ENCODE assay signal across 1 cellular context in genomic region chr17:42441717-42442565, GRCh38.
TF ChIP-seq lines count a peak whose summit lies in the region.

No MANE protein-coding gene starts in this region.

TF ChIP-seq in HepG2, 621 proteins besides CTCF, POLR2A, EP300 and RAD21 (continued from another document):
- TF ChIP-seq HOMEZ (CRISPR knock-in tag; IDR thresholded peaks at IDR 0.05; ENCODE audit: low read depth), result no peak
- TF ChIP-seq HMG20B (CRISPR knock-in tag; conservative IDR thresholded peaks at IDR 0.05), result 0 out of 2 replicates have a peak, but pooled peaks have one; percentile 55
- no peak; the same call in 1 of the 2 replicates for TF ChIP-seq TCF7 (IDR thresholded peaks at IDR 0.05; ENCODE audit: low read depth)
